1 cellular context compared by ENCODE assay signal in genomic region chr1:156082111-156083091, GRCh38.
TF ChIP-seq lines count a peak whose summit lies in the region.

Gene MEX3A, minus strand, starts transcription at chr1:156082465. Its CDS starts 467 bp downstream, at chr1:156081998.

TF ChIP-seq in IMR-90, 13 proteins besides CTCF, POLR2A, EP300 and RAD21:
- peak; percentile 95 for TF ChIP-seq MXI1 (IDR thresholded peaks at IDR 0.05; ENCODE audit: borderline replicate concordance, low read depth, low read length)
- TF ChIP-seq SMC3 (IDR thresholded peaks at IDR 0.05; ENCODE audit: low read depth, low read length) = no peak
- TF ChIP-seq BHLHE40 (IDR thresholded peaks at IDR 0.05; ENCODE audit: low read depth, low read length) = no peak
- TF ChIP-seq RCOR1 (IDR thresholded peaks at IDR 0.05; ENCODE audit: insufficient replicate concordance, low read length) = no peak
- no peak for TF ChIP-seq NFE2L2 (IDR thresholded peaks at IDR 0.05; ENCODE audit: low read depth, low read length)
- TF ChIP-seq MAZ (IDR thresholded peaks at IDR 0.05; ENCODE audit: borderline replicate concordance, low read depth, low read length) = peak; percentile 90
- no peak for TF ChIP-seq CHD1 (IDR thresholded peaks at IDR 0.05; ENCODE audit: low read depth, low read length)
